Comparison of ENCODE assay signal across 1 cellular context in the genomic region with DNA sequence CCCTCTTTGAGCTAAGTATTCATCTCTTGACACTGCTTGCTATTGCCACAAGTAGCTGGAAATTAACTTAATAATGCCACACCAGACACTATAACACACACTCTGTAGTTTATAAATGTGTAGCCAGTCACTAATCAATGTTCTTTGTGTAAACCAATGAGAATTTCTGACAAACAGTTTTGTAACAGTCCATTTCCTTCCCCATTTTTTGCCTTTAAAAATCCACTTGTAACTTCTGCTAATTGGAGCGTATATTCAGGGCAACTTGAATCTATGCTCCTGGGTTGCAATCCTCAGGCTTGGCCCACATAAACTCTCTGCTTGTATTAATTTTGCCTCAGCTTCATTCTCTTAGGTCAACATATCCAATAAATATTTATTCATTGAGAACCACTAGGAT.
TF ChIP-seq lines count a peak whose summit lies in the region.

No MANE protein-coding gene starts in this region.

TF ChIP-seq in GM23338, 12 proteins besides CTCF, POLR2A, EP300 and RAD21 (continued from another document):
- TF ChIP-seq, protein P1, sequence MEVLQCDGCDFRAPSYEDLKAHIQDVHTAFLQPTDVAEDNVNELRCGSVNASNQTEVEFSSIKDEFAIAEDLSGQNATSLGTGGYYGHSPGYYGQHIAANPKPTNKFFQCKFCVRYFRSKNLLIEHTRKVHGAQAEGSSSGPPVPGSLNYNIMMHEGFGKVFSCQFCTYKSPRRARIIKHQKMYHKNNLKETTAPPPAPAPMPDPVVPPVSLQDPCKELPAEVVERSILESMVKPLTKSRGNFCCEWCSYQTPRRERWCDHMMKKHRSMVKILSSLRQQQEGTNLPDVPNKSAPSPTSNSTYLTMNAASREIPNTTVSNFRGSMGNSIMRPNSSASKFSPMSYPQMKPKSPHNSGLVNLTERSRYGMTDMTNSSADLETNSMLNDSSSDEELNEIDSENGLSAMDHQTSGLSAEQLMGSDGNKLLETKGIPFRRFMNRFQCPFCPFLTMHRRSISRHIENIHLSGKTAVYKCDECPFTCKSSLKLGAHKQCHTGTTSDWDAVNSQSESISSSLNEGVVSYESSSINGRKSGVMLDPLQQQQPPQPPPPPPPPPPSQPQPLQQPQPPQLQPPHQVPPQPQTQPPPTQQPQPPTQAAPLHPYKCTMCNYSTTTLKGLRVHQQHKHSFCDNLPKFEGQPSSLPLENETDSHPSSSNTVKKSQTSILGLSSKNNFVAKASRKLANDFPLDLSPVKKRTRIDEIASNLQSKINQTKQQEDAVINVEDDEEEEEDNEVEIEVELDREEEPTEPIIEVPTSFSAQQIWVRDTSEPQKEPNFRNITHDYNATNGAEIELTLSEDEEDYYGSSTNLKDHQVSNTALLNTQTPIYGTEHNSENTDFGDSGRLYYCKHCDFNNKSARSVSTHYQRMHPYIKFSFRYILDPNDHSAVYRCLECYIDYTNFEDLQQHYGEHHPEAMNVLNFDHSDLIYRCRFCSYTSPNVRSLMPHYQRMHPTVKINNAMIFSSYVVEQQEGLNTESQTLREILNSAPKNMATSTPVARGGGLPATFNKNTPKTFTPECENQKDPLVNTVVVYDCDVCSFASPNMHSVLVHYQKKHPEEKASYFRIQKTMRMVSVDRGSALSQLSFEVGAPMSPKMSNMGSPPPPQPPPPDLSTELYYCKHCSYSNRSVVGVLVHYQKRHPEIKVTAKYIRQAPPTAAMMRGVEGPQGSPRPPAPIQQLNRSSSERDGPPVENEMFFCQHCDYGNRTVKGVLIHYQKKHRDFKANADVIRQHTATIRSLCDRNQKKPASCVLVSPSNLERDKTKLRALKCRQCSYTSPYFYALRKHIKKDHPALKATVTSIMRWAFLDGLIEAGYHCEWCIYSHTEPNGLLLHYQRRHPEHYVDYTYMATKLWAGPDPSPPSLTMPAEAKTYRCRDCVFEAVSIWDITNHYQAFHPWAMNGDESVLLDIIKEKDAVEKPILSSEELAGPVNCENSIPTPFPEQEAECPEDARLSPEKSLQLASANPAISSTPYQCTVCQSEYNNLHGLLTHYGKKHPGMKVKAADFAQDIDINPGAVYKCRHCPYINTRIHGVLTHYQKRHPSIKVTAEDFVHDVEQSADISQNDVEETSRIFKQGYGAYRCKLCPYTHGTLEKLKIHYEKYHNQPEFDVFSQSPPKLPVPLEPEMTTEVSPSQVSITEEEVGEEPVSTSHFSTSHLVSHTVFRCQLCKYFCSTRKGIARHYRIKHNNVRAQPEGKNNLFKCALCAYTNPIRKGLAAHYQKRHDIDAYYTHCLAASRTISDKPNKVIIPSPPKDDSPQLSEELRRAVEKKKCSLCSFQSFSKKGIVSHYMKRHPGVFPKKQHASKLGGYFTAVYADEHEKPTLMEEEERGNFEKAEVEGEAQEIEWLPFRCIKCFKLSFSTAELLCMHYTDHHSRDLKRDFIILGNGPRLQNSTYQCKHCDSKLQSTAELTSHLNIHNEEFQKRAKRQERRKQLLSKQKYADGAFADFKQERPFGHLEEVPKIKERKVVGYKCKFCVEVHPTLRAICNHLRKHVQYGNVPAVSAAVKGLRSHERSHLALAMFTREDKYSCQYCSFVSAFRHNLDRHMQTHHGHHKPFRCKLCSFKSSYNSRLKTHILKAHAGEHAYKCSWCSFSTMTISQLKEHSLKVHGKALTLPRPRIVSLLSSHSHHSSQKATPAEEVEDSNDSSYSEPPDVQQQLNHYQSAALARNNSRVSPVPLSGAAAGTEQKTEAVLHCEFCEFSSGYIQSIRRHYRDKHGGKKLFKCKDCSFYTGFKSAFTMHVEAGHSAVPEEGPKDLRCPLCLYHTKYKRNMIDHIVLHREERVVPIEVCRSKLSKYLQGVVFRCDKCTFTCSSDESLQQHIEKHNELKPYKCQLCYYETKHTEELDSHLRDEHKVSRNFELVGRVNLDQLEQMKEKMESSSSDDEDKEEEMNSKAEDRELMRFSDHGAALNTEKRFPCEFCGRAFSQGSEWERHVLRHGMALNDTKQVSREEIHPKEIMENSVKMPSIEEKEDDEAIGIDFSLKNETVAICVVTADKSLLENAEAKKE (CRISPR knock-in tag; IDR thresholded peaks at IDR 0.05), result no peak
